In the genomic region with DNA sequence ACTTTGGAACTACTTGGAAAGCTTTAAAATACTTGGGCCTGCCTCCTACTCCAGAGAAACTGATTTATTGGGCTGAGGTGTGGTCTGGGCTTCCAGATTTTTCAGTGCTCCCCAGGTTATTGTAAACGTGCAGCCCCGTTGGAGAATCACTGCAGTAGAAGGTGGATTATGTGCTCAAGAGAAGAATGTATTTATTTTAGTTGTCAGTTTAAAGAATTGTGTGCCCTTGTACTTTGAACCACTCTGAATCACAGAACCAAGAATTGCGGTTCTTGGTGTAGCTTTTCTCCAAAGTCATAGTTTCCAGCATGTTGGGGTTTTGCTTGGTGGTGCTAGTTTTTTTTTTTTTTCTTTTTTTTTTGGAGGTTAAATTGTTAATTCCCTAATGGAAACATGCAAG, we compare ENCODE assay signal across 8 cellular contexts. TPM values are rescaled to one million over a fixed set of nuclear protein-coding genes. Genes with fewer than 3 reads are reported as not detected.
DNase-seq lines count a peak whose midpoint lies in the region; ATAC-seq and TF ChIP-seq lines count a peak whose summit lies in the region.

No MANE protein-coding gene starts in this region.

- peak; percentile 16 for DNase-seq in GM03348 (ENCODE audit: low spot score)
- DNase-seq in SJCRH30: no peak
- DNase-seq in fibroblast of pulmonary artery (ENCODE audit: low read depth): no peak
- DNase-seq in sciatic nerve (ENCODE audit: low spot score): peak; percentile 22
- no peak for DNase-seq in NCI-H2029 treated with DMSO at 0.1 percent for 48 hours (lab: John Stamatoyannopoulos, UW)
- no peak for DNase-seq in T1000 (lab: John Stamatoyannopoulos, UW)
- no peak for DNase-seq in NCI-H1092 treated with DMSO at 0.1 percent for 48 hours (lab: John Stamatoyannopoulos, UW)
- no peak for DNase-seq in H4 (ENCODE audit: low spot score)

- no peaks in the 10 kb centered on the region for H3K27me3 ChIP-seq in SJCRH30

- intact Hi-C loops in sciatic nerve (cut with DNase I): no loop called here

- ATAC-seq in sciatic nerve: no peak

- H3K4me1 ChIP-seq in SJCRH30: no peaks in the 10 kb centered on the region

- H3K27ac ChIP-seq in SJCRH30: no peak overlapping the region; the same call in 1 of the 2 replicates

- peaks cover 8% of the 10 kb centered on the region for H3K9me3 ChIP-seq in SJCRH30 (replicated peaks)

- peaks cover 12% of the 10 kb centered on the region for H3K36me3 ChIP-seq in SJCRH30

- peak overlapping the region; percentile 75 for H3K4me3 ChIP-seq in SJCRH30
- H3K4me3 ChIP-seq in fibroblast of pulmonary artery (replicated peaks; ENCODE audit: low read depth, low read length): peak overlapping the region; percentile 87

- TF ChIP-seq CTCF in fibroblast of pulmonary artery (IDR thresholded peaks at IDR 0.05; ENCODE audit: low read length, missing control alignments): no peak

RNA-seq across cellular contexts. Expression of a gene that starts 1.6 kb away (rescaled TPM):
- total RNA-seq in SJCRH30 (2014; rRNA removed; shearing (Covaris generic)): 19.4 and 22.6 TPM in 2 replicates
- total RNA-seq in sciatic nerve: 31.7 TPM
- total RNA-seq in H4 (2014; rRNA removed; shearing (Covaris generic)): 6.4 and 9.7 TPM in 2 replicates

RNA-seq across cellular contexts. Expression of a gene that starts 42.9 kb away (rescaled TPM):
- total RNA-seq in SJCRH30 (2014; rRNA removed; shearing (Covaris generic)): not detected in 2 replicates
- total RNA-seq in sciatic nerve: 2.1 TPM
- total RNA-seq in H4 (2014; rRNA removed; shearing (Covaris generic)): not detected in 2 replicates

Comparison
In these comparisons a context has a peak if more than half of its experiments do, and no peak if none do; other contexts are left out.
1. DNase-seq: peak in GM03348 (single experiment) and sciatic nerve (single experiment); none in SJCRH30 (0 of 2), fibroblast of pulmonary artery (single experiment), NCI-H2029 treated with DMSO at 0.1 percent for 48 hours (single experiment), T1000 (single experiment), NCI-H1092 treated with DMSO at 0.1 percent for 48 hours (single experiment) and H4 (single experiment).